35 cellular contexts compared by ENCODE assay signal in genomic region chr2:62783679-62784078, GRCh38.
"Had no signal": no experiment of that assay in that cellular context is flagged by ENCODE, and none has a peak within 500 bp of the region (broad histone marks: within the 10 kb centered on the region; RNA-seq: fewer than 3 reads in every experiment).

No MANE protein-coding gene starts in this region.

- ATAC-seq: activated CD8-positive, alpha-beta memory T cell treated with anti-CD3 and anti-CD28 coated beads, Interleukin-2, amount 10 ng/mL, durations not matched to agents 7 days and 5 days; Panc1; Right ventricle myocardium inferior; SK-N-SH treated with all-trans-retinoic acid at 6 μM for 48 hours had no signal

- H3K4me2 ChIP-seq: KMS-11 had no signal

- DNase-seq: activated CD4-positive, alpha-beta memory T cell treated with anti-CD3 and anti-CD28 coated beads, Interleukin-2, amount 10 ng/mL, durations not matched to agents 7 days and 5 days; activated CD4-positive, alpha-beta T cell treated with anti-CD3 and anti-CD28 coated beads for 1 hour; activated CD4-positive, alpha-beta T cell treated with anti-CD3 and anti-CD28 coated beads for 48 hours; activated CD4-positive, CD25-positive, alpha-beta regulatory T cell; activated CD8-positive, alpha-beta memory T cell treated with anti-CD3 and anti-CD28 coated beads for 24 hours; activated CD8-positive, alpha-beta memory T cell treated with anti-CD3 and anti-CD28 coated beads, Interleukin-2, amount 10 ng/mL, durations not matched to agents 7 days and 5 days; activated CD8-positive, alpha-beta memory T cell treated with anti-CD3 and anti-CD28 coated beads, Interleukin-2, amount 50 U/mL, for 48 hours; activated effector memory CD4-positive, alpha-beta T cell treated with Interleukin-2 at 50 U/mL for 16 hours; activated naive CD4-positive, alpha-beta T cell; activated naive CD4-positive, alpha-beta T cell treated with anti-CD3 and anti-CD28 coated beads, Interleukin-2, amount 50 U/mL, for 16 hours; activated naive CD8-positive, alpha-beta T cell treated with anti-CD3 and anti-CD28 coated beads for 36 hours; activated T-cell treated with anti-CD3 and anti-CD28 coated beads, Interleukin-2, amount 50 U/mL, for 48 hours; amniotic stem cell; aorta; NCI-H1048; NCI-H1105 treated with DMSO at 0.1 percent for 48 hours; NCI-H1436; NCI-H1694; NCI-H1930; NCI-H2081 treated with DMSO at 0.1 percent for 48 hours; NCI-H226; NCI-H446 treated with DMSO at 0.1 percent for 48 hours; NCI-H524; NCI-H69; NCI-H82; RPMI8226; SIG-M5; T-helper 1 cell; T-helper 2 cell; T-helper 9 cell; WERI-Rb-1 had no signal

- H3K27ac ChIP-seq: KMS-11, WERI-Rb-1 had no signal
